Comparison of ENCODE assay signal across 2 cellular contexts in genomic region chr16:66934839-66935318, GRCh38.
TF ChIP-seq lines count a peak whose summit lies in the region.

No MANE protein-coding gene starts in this region.

TF ChIP-seq in IMR-90, 13 proteins besides CTCF, POLR2A, EP300 and RAD21:
- 0 out of 2 replicates have a peak, but pooled peaks have one; percentile 6 for TF ChIP-seq MAZ (IDR thresholded peaks at IDR 0.05; ENCODE audit: borderline replicate concordance, low read depth, low read length)

TF ChIP-seq in K562, 482 proteins besides CTCF, POLR2A, EP300 and RAD21:
- peak; percentile 45; the same call in 1 of the 2 replicates for TF ChIP-seq RAD51 (IDR thresholded peaks at IDR 0.05; ENCODE audit: borderline replicate concordance, low read depth)
- TF ChIP-seq USF2 (CRISPR knock-in tag; IDR thresholded peaks at IDR 0.05) = peak; percentile 11; the same call in 1 of the 2 replicates
- TF ChIP-seq KAT7 (CRISPR knock-in tag; IDR thresholded peaks at IDR 0.05; ENCODE audit: borderline replicate concordance) = 0 out of 2 replicates have a peak, but pooled peaks have one; percentile 5
- peak; percentile 3 for TF ChIP-seq SAP30 (IDR thresholded peaks at IDR 0.05; ENCODE audit: borderline replicate concordance, insufficient read depth, low read depth, low read length, poor library complexity, severe bottlenecking)
- 0 out of 2 replicates have a peak, but pooled peaks have one; percentile 61 for TF ChIP-seq FOXP1 (CRISPR knock-in tag; IDR thresholded peaks at IDR 0.05)
- TF ChIP-seq TEAD1 (CRISPR knock-in tag; IDR thresholded peaks at IDR 0.05) = 0 out of 4 replicates have a peak, but pooled peaks of 1 of the 2 experiments have one; percentile 10
- 0 out of 2 replicates have a peak, but pooled peaks have one; percentile 15 for TF ChIP-seq ZNF143 (CRISPR knock-in tag; IDR thresholded peaks at IDR 0.05)
- peak; percentile 31 for TF ChIP-seq HMGN3 (IDR thresholded peaks at IDR 0.05; ENCODE audit: borderline replicate concordance, extremely low read depth, insufficient read length, low read depth, low read length)
- 0 out of 2 replicates have a peak, but pooled peaks have one; percentile 7 for TF ChIP-seq NR1H2 (CRISPR knock-in tag; IDR thresholded peaks at IDR 0.05)
- TF ChIP-seq USF1 (CRISPR knock-in tag; IDR thresholded peaks at IDR 0.05) = 0 out of 2 replicates have a peak, but pooled peaks have one; percentile 55
- 0 out of 2 replicates have a peak, but pooled peaks have one; percentile 15 for TF ChIP-seq RERE (CRISPR knock-in tag; IDR thresholded peaks at IDR 0.05; ENCODE audit: borderline replicate concordance)
